In genomic region chr19:19142347-19142746, GRCh38 we compare ENCODE assay signal across 29 cellular contexts. TPM values are rescaled to one million over a fixed set of nuclear protein-coding genes. Genes with fewer than 3 reads are reported as not detected.
"Had no signal": no experiment of that assay in that cellular context is flagged by ENCODE, and none has a peak within 500 bp of the region (broad histone marks: within the 10 kb centered on the region; RNA-seq: fewer than 3 reads in every experiment).

No MANE protein-coding gene starts in this region.

- H3K9me3 ChIP-seq: colonic mucosa, esophagus muscularis mucosa, gastroesophageal sphincter, left lung, lower lobe of right lung, mucosa of descending colon had no signal

- FAIRE-seq: endometrium, frontal cortex, kidney had no signal

- ATAC-seq: foreskin keratinocyte, gastroesophageal sphincter, heart left ventricle, left colon, left lung, left ventricle myocardium superior, lower lobe of right lung, mucosa of descending colon had no signal

- H3K27ac Mint-ChIP-seq: dendritic cell treated with granulocyte-macrophage colony-stimulating factor and Interleukin-4, amounts not matched to agents 40 ng/mL and 50 ng/mL, for 4 days; immature natural killer cell; mesothelial cell of epicardium; naive B cell had no signal

- H3K36me3 ChIP-seq: colonic mucosa had no signal

- H3K27ac ChIP-seq: colonic mucosa, esophagus muscularis mucosa, foreskin keratinocyte, gastroesophageal sphincter, heart left ventricle, hepatocyte, left lung, lower lobe of right lung had no signal

- DNase-seq: colonic mucosa; cortex of kidney; effector CD4-positive, alpha-beta T cell; effector memory CD4-positive, alpha-beta T cell; foreskin keratinocyte; heart left ventricle; hypothalamus; immature natural killer cell; islet precursor cell; kidney; kidney glomerular epithelial cell; left colon; left lung; left ventricle myocardium superior; lower lobe of right lung; mesenchymal stem cell; mucosa of descending colon; naive B cell had no signal

- H3K27me3 Mint-ChIP-seq: naive B cell had no signal

- H3K27me3 ChIP-seq: colonic mucosa, esophagus muscularis mucosa, foreskin keratinocyte, heart left ventricle, hepatocyte, left lung had no signal

- H3K4me2 ChIP-seq: hepatocyte had no signal

- H3K4me1 ChIP-seq: colonic mucosa, foreskin keratinocyte had no signal

- H3K9me3 Mint-ChIP-seq: dendritic cell treated with granulocyte-macrophage colony-stimulating factor and Interleukin-4, amounts not matched to agents 40 ng/mL and 50 ng/mL, for 4 days; immature natural killer cell; mesothelial cell of epicardium; naive B cell had no signal

- H3K4me3 Mint-ChIP-seq: dendritic cell treated with granulocyte-macrophage colony-stimulating factor and Interleukin-4, amounts not matched to agents 40 ng/mL and 50 ng/mL, for 4 days; immature natural killer cell; mesothelial cell of epicardium; naive B cell had no signal

- H3K36me3 Mint-ChIP-seq: immature natural killer cell, mesothelial cell of epicardium, naive B cell had no signal

- H3K4me3 ChIP-seq: colonic mucosa, esophagus muscularis mucosa, gastroesophageal sphincter, heart left ventricle, hepatocyte, left lung, lower lobe of right lung, mucosa of descending colon had no signal

- H2AFZ ChIP-seq: hepatocyte had no signal

RNA-seq across cellular contexts. Expression of gene MEF2B, which starts 27.7 kb away (rescaled TPM):
- total RNA-seq: dermis microvascular lymphatic vessel endothelial cell, epithelial cell of proximal tubule, esophagus muscularis mucosa, fibroblast of villous mesenchyme, frontal cortex, gastroesophageal sphincter, left ventricle myocardium superior, myocyte had no signal
